8 cellular contexts compared by ENCODE assay signal in the genomic region with DNA sequence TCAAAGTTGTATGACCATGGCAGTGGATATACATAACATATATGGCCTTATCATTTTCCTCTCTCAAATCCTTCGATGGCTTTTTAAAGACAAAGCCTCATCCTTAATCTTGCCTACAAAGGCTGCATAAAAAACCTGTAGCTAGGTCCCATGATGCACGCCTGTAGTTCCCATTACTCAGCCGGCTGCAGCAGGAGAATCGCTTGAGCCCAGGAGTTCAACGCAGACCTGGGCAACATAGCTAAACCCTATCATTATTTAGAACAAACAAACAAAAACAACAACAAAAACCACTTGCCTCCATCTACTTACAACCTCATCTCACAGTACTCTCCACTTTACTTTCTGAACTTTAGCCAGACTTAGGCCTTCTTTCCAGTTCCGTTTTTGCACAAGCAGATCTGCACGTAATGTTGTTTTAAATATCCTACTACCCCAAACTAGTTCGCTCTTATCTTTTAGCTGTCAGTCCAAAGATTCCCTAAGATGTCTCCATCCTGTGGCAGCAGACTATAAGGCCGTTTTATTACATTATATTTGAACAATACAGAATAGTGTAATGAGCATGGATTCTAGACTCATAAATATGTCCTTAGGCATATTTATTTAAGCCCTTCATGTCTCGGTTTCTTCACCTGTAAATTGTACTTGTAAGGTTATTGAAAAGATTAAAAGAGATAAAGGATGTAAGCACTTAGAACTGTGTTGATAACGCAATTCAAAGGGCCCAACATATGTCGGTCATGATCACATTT. TPM values are rescaled to one million over a fixed set of nuclear protein-coding genes. Genes with fewer than 3 reads are reported as not detected.
DNase-seq lines count a peak whose midpoint lies in the region; ATAC-seq and TF ChIP-seq lines count a peak whose summit lies in the region.

No MANE protein-coding gene starts in this region.

- no peak for TF ChIP-seq RAD21 in HCT116 (IDR thresholded peaks at IDR 0.05; ENCODE audit: low read depth)

- peak overlapping the region; percentile 84 for H3K9ac ChIP-seq in HCT116 (ENCODE audit: low read length)

- H3K36me3 ChIP-seq in HCT116 (ENCODE audit: control insufficient read depth in 1 of 2, insufficient read depth in 2 of 2, low read length in 2 of 2) = peaks cover 15 to 18% of the 10 kb centered on the region in 2 experiments
- peaks cover 16% of the 10 kb centered on the region for H3K36me3 ChIP-seq in osteoblast (ENCODE audit: insufficient read depth, low read length)

- H3K9me2 ChIP-seq in HCT116 (ENCODE audit: insufficient read depth) = no peaks in the 10 kb centered on the region

- H3K79me2 ChIP-seq in HCT116 (ENCODE audit: insufficient read depth, low read length) = peaks cover 80% of the 10 kb centered on the region
- peaks cover 67% of the 10 kb centered on the region for H3K79me2 ChIP-seq in osteoblast (ENCODE audit: insufficient read depth, low read length)

- no peaks in the 10 kb centered on the region for H3K9me3 Mint-ChIP-seq in T-helper 2 cell treated with Interferon-gamma antibody and Interleukin-4, amounts not matched to agents 5 μg/mL and 100 μg/mL, for 36 hours

- H3K27ac ChIP-seq in HCT116 (ENCODE audit: low read depth, low read length) (peak overlapping the region; percentile 75), osteoblast (ENCODE audit: low read depth, low read length) (peak overlapping the region; percentile 99)

- H3K9me3 ChIP-seq in HCT116 (ENCODE audit: control insufficient read depth in 1 of 2, insufficient read depth in 1 of 2, low read depth in 1 of 2, low read length in 2 of 2) (no peaks in the 10 kb centered on the region), osteoblast (ENCODE audit: low read depth, low read length) (no peaks in the 10 kb centered on the region)

- H3K4me3 ChIP-seq in HCT116 (replicated peaks in 1 of 2; ENCODE audit: low read depth in 1 of 2, low read length in 2 of 2) = peak overlapping the region; percentile 88 to 96
- H3K4me3 ChIP-seq in osteoblast (ENCODE audit: insufficient read depth, low read length) = peak overlapping the region; percentile 78

- CTCF ChIA-PET in HCT116 (lab: Charles Lee) = interaction anchor here (1.7 kb wide), 1 partner anchor 334 kb away, joined by 5 read pairs; no protein-coding TSS in a partner anchor

- peaks cover 39% of the 10 kb centered on the region for H3K4me1 Mint-ChIP-seq in T-helper 2 cell treated with Interferon-gamma antibody and Interleukin-4, amounts not matched to agents 5 μg/mL and 100 μg/mL, for 36 hours (ENCODE audit: low read depth)

- peak overlapping the region; percentile 97 for H3K27ac Mint-ChIP-seq in T-helper 2 cell treated with Interferon-gamma antibody and Interleukin-4, amounts not matched to agents 5 μg/mL and 100 μg/mL, for 36 hours

- H3K4me3 Mint-ChIP-seq in T-helper 2 cell treated with Interferon-gamma antibody and Interleukin-4, amounts not matched to agents 5 μg/mL and 100 μg/mL, for 36 hours = peak overlapping the region; percentile 94

- H3K4me1 ChIP-seq in HCT116 (ENCODE audit: control insufficient read depth in 1 of 2, insufficient read depth in 2 of 2, low read length in 2 of 2) (peaks cover 14 to 18% of the 10 kb centered on the region in 2 experiments; a peak in 3 of 4 replicates), osteoblast (ENCODE audit: insufficient read depth, low read length) (peaks cover 21% of the 10 kb centered on the region)

- RAD21 ChIA-PET in HCT116 (lab: Charles Lee; ENCODE audit: low non-redundant PET in 1 of 2, low total read pairs in 2 of 2, uncharacterized antibody in 2 of 2, unreplicated experiment in 2 of 2) = no interaction called here

- peaks cover 29% of the 10 kb centered on the region for H3K36me3 Mint-ChIP-seq in T-helper 2 cell treated with Interferon-gamma antibody and Interleukin-4, amounts not matched to agents 5 μg/mL and 100 μg/mL, for 36 hours (ENCODE audit: low read depth)

- no peaks in the 10 kb centered on the region for H3K27me3 ChIP-seq in HCT116 (ENCODE audit: insufficient read depth, low read length)
- H3K27me3 ChIP-seq in osteoblast (ENCODE audit: insufficient read depth, low read length) = no peaks in the 10 kb centered on the region

- H3K27me3 Mint-ChIP-seq in T-helper 2 cell treated with Interferon-gamma antibody and Interleukin-4, amounts not matched to agents 5 μg/mL and 100 μg/mL, for 36 hours (ENCODE audit: low read depth) = no peaks in the 10 kb centered on the region

- TF ChIP-seq POLR2A in HCT116 (IDR thresholded peaks at IDR 0.05; ENCODE audit: borderline replicate concordance, extremely low read depth, insufficient read depth, insufficient read length) = no peak

- no peak for DNase-seq in AG09319 (ENCODE audit: extremely low read depth, low read depth)
- no peak for DNase-seq in HCT116 (ENCODE audit: low read depth, low spot score)
- DNase-seq in T-helper 2 cell treated with Interferon-gamma antibody and Interleukin-4, amounts not matched to agents 5 μg/mL and 100 μg/mL, for 36 hours (ENCODE audit: low spot score) = no peak
- DNase-seq in fibroblast of peridontal ligament (ENCODE audit: extremely low read depth) = peak; percentile 67
- DNase-seq in osteoblast (ENCODE audit: insufficient read length, low spot score, missing footprints) = no peak
- DNase-seq in NCI-H774 (lab: John Stamatoyannopoulos, UW) = no peak

- ATAC-seq in HCT116 (no peak), HG03442 (IDR thresholded peaks at IDR 0.05; ENCODE audit: unreplicated experiment) (no peak), GM21576 (IDR thresholded peaks at IDR 0.05; ENCODE audit: unreplicated experiment) (no peak)

- H2AFZ ChIP-seq in HCT116 (ENCODE audit: low read depth, low read length, poor library complexity, severe bottlenecking) (no peak overlapping the region), osteoblast (ENCODE audit: low read length) (peak overlapping the region; percentile 85)

- TF ChIP-seq CTCF in AG09319 (IDR thresholded peaks at IDR 0.05; ENCODE audit: low read depth, low read length) = peak; percentile 18
- no peak for TF ChIP-seq CTCF in HCT116 (IDR thresholded peaks at IDR 0.05 in 2 of 3, conservative IDR thresholded peaks at IDR 0.05 in 1 of 3; ENCODE audit: borderline replicate concordance in 1 of 3, insufficient read depth in 1 of 3, low read depth in 2 of 3, low read length in 2 of 3)
- peak; percentile 33 for TF ChIP-seq CTCF in osteoblast (IDR thresholded peaks at IDR 0.05; ENCODE audit: extremely low read depth, low read depth, low read length)

- POLR2A ChIA-PET in HCT116 (lab: Charles Lee) = interaction anchor here (1.1 to 1.4 kb wide), 3 partner anchors 11 to 17 kb away, joined by 3 read pairs; no protein-coding TSS in a partner anchor

- peak overlapping the region; percentile 75 for H3K4me2 ChIP-seq in HCT116 (ENCODE audit: low read length)
- H3K4me2 ChIP-seq in osteoblast (ENCODE audit: insufficient read depth, low read length) = peak overlapping the region; percentile 93

- BruUV-seq in HCT116 (replicated peaks; lab: Mats Ljungman, UMichigan) = no TSS peak

- peaks cover 11% of the 10 kb centered on the region; the same call in 1 of the 2 replicates for H4K20me1 ChIP-seq in HCT116 (ENCODE audit: insufficient read depth)
- peaks cover 27% of the 10 kb centered on the region for H4K20me1 ChIP-seq in osteoblast (ENCODE audit: insufficient read depth, low read length)

- intact Hi-C loops in HCT116 (cut with micrococcal nuclease) = no loop called here

TF ChIP-seq in HCT116, 20 proteins besides CTCF, POLR2A, EP300 and RAD21:
- TF ChIP-seq, protein P1, sequence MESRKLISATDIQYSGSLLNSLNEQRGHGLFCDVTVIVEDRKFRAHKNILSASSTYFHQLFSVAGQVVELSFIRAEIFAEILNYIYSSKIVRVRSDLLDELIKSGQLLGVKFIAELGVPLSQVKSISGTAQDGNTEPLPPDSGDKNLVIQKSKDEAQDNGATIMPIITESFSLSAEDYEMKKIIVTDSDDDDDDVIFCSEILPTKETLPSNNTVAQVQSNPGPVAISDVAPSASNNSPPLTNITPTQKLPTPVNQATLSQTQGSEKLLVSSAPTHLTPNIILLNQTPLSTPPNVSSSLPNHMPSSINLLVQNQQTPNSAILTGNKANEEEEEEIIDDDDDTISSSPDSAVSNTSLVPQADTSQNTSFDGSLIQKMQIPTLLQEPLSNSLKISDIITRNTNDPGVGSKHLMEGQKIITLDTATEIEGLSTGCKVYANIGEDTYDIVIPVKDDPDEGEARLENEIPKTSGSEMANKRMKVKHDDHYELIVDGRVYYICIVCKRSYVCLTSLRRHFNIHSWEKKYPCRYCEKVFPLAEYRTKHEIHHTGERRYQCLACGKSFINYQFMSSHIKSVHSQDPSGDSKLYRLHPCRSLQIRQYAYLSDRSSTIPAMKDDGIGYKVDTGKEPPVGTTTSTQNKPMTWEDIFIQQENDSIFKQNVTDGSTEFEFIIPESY (IDR thresholded peaks at IDR 0.05; ENCODE audit: extremely low read depth, insufficient replicate concordance, low read length) = no peak
- no peak for TF ChIP-seq POLR2AphosphoS5 (IDR thresholded peaks at IDR 0.05; ENCODE audit: low read depth, low read length)

RNA-seq across cellular contexts. Expression of a gene that starts 1.0 kb away (rescaled TPM):
- total RNA-seq in HCT116 (2021; ENCODE audit: unreplicated experiment) = 107 TPM
- 44.7 and 57.9 TPM in 2 replicates for polyA plus RNA-seq in HCT116 (2012)
- total RNA-seq in osteoblast = 70.7 and 73.1 TPM in 2 replicates

Comparison
In these comparisons a context has a peak if more than half of its experiments do, and no peak if none do; other contexts are left out.
1. CTCF ChIP-seq: peak in AG09319 (single experiment) and osteoblast (single experiment); none in HCT116 (0 of 3).